ENCODE assay signal across 11 cellular contexts in the genomic region with DNA sequence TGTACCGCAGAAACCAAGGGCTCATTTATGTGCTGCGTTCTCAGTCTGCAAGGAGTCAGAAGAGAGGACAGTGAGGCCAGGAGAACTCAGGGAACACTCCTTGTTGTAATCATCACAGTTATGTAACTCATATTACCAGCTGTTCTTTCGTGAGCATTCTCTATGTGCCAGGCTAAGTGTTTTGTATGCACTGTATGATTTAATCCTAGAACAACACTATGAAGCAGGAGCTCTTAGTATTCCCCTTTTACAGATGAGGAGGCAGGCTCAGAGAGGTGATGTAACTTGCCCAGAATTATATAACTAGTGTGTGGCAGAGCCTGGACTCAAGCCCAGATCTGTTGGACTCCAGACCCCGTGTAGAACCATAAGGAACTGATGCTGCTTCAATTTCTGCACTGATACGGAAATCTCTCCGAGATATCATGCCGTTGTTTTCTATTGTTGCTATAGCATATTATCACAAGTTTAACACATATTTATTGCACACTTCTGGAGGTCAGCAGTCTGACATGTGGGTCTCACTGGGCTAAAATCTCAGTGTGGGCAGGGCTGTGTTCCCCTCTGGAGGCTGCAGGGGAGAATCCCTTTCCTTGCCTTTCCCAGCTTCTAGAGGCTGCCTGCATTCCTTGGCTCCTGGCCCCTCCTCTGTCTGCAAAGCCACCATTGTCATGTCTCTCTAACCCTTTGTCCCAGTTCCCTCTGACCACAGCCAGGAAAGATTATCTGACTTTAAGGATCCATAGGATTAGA. TPM values are rescaled to one million over a fixed set of nuclear protein-coding genes. Genes with fewer than 3 reads are reported as not detected.
DNase-seq lines count a peak whose midpoint lies in the region; ATAC-seq, FAIRE-seq and TF ChIP-seq lines count a peak whose summit lies in the region.
"Had no signal": no experiment of that assay in that cellular context is flagged by ENCODE, and none has a peak within 500 bp of the region (broad histone marks: within the 10 kb centered on the region; RNA-seq: fewer than 3 reads in every experiment).

No MANE protein-coding gene starts in this region.

- no peak overlapping the region for H3K27ac Mint-ChIP-seq in activated naive CD8-positive, alpha-beta T cell treated with anti-CD3 and anti-CD28 coated beads for 36 hours

- no peaks in the 10 kb centered on the region for H4K20me1 ChIP-seq in GM12878 (ENCODE audit: control insufficient read depth, insufficient read depth)
- H4K20me1 ChIP-seq in hepatocyte (ENCODE audit: insufficient read depth, poor library complexity, severe bottlenecking) = no peaks in the 10 kb centered on the region

- CTCF ChIA-PET in GM12878 (lab: Yijun Ruan, JAX) = interaction anchor here (0.7 to 1.0 kb wide), 2 partner anchors 12 to 13 kb away, joined by 3 to 5 read pairs; no protein-coding TSS in a partner anchor

- H3K9me3 Mint-ChIP-seq in activated naive CD8-positive, alpha-beta T cell treated with anti-CD3 and anti-CD28 coated beads for 36 hours = no peaks in the 10 kb centered on the region

- peaks cover 12% of the 10 kb centered on the region for H3K4me1 ChIP-seq in GM12878 (ENCODE audit: control insufficient read depth, insufficient read depth, low read length)
- H3K4me1 ChIP-seq in hepatocyte (ENCODE audit: insufficient read depth) = peaks cover 26% of the 10 kb centered on the region

- ATAC-seq in GM12878 = peak; percentile 25

- TF ChIP-seq POLR2A in GM12878 (IDR thresholded peaks at IDR 0.05; ENCODE audit: low read depth, low read length) = no peak

- H3K79me2 ChIP-seq in GM12878 (ENCODE audit: control insufficient read depth, insufficient read depth, low read length) (no peaks in the 10 kb centered on the region), hepatocyte (no peaks in the 10 kb centered on the region)

- TF ChIP-seq RAD21 in GM12878 (IDR thresholded peaks at IDR 0.05; ENCODE audit: insufficient read depth, low read depth, low read length) = no peak

- no peak overlapping the region for H3K9ac ChIP-seq in GM12878 (ENCODE audit: control insufficient read depth, insufficient read depth, low read length)

- no TSS peak for BruUV-seq in GM12878 (replicated peaks; lab: Mats Ljungman, UMichigan)

- SMC1A ChIA-PET in GM12878 (lab: Charles Lee; ENCODE audit: uncharacterized antibody, unreplicated experiment) = interaction anchor here (0.9 kb wide), 1 partner anchor 8 kb away, joined by 4 read pairs; no protein-coding TSS in a partner anchor

- H3K27ac ChIP-seq in GM12878 (ENCODE audit: control insufficient read depth, insufficient read depth) = no peak overlapping the region
- H3K27ac ChIP-seq in hepatocyte = peak overlapping the region; percentile 87

- peaks cover 2% of the 10 kb centered on the region for H3K27me3 Mint-ChIP-seq in activated naive CD8-positive, alpha-beta T cell treated with anti-CD3 and anti-CD28 coated beads for 36 hours

- H3K4me3 ChIP-seq in GM12878 (no peak overlapping the region), hepatocyte (no peak overlapping the region)

- in situ Hi-C loops in GM12878 (cut with MboI) = no loop called here

- intact Hi-C loops in GM12878 (cut with micrococcal nuclease; ENCODE audit: unreplicated experiment) = no loop called here

- DNase-seq in LoVo (ENCODE audit: low spot score) (peak; percentile 32), GM12878 (ENCODE audit: low read depth, low spot score) (no peak), hepatocyte (ENCODE audit: low spot score) (no peak), stromal cell of bone marrow (ENCODE audit: low read depth) (peak; percentile 68), GM19238 (ENCODE audit: insufficient read length, low spot score) (no peak), NCI-H1930 (lab: John Stamatoyannopoulos, UW) (no peak)
- no peak for DNase-seq in activated naive CD8-positive, alpha-beta T cell treated with anti-CD3 and anti-CD28 coated beads for 36 hours
- DNase-seq in stimulated activated CD4-positive, alpha-beta T cell treated with anti-CD3 and anti-CD28 coated beads, Interleukin-4, amount 100 ng/mL, for 4 hours = no peak
- DNase-seq: midbrain; NCI-H82; stimulated activated CD4-positive, alpha-beta T cell treated with anti-CD3 and anti-CD28 coated beads, Interleukin-4, amount 100 ng/mL, for 1 hour had no signal

- no peaks in the 10 kb centered on the region for H3K36me3 ChIP-seq in GM12878 (ENCODE audit: control insufficient read depth in 2 of 2, insufficient read depth in 2 of 2, low read length in 1 of 2)
- H3K36me3 ChIP-seq in hepatocyte (replicated peaks; ENCODE audit: insufficient read depth, low read depth) = no peaks in the 10 kb centered on the region

- no peaks in the 10 kb centered on the region for H3K9me2 ChIP-seq in hepatocyte (replicated peaks; ENCODE audit: insufficient read depth)

- no peak for FAIRE-seq in GM12878 (lab: Jason Lieb, UNC)

- RAD21 ChIA-PET in GM12878 (lab: Charles Lee; ENCODE audit: unreplicated experiment) = interaction anchor here (0.5 to 1.0 kb wide), 3 partner anchors 12 to 114 kb away, joined by 3 to 5 read pairs (median 4); no protein-coding TSS in a partner anchor

- no peaks in the 10 kb centered on the region for H3K36me3 Mint-ChIP-seq in activated naive CD8-positive, alpha-beta T cell treated with anti-CD3 and anti-CD28 coated beads for 36 hours

- no peak overlapping the region for H2AFZ ChIP-seq in GM12878 (ENCODE audit: control insufficient read depth, low read depth, low read length)
- no peak overlapping the region for H2AFZ ChIP-seq in hepatocyte

- peak overlapping the region; percentile 57; the same call in 1 of the 2 replicates for H3K4me2 ChIP-seq in GM12878 (ENCODE audit: control insufficient read depth, insufficient read depth)
- no peak overlapping the region for H3K4me2 ChIP-seq in hepatocyte

- 62% methylated on average over 7 of the region's 7 CpGs for WGBS in GM12878 (ENCODE audit: insufficient coverage, insufficient replicate concordance, low lambda C conversion rate, missing lambda C conversion rate)
- 94% methylated on average over 7 of the region's 7 CpGs for WGBS in hepatocyte (ENCODE audit: low lambda C conversion rate, missing lambda C conversion rate)

- TF ChIP-seq CTCF in GM12878 (IDR thresholded peaks at IDR 0.05 in 2 of 3, conservative IDR thresholded peaks at IDR 0.05 in 1 of 3; ENCODE audit: control insufficient read depth in 2 of 3, extremely low read depth in 1 of 3, insufficient read depth in 1 of 3, low read depth in 3 of 3, low read length in 3 of 3) = no peak
- no peak for TF ChIP-seq CTCF in hepatocyte (IDR thresholded peaks at IDR 0.05; ENCODE audit: poor library complexity)

- TF ChIP-seq EP300 in GM12878 (IDR thresholded peaks at IDR 0.05; ENCODE audit: borderline replicate concordance in 1 of 2, control insufficient read depth in 1 of 2, low read depth in 2 of 2, low read length in 2 of 2) = no peak

- H3K27me3 ChIP-seq in GM12878 (replicated peaks in 1 of 2; ENCODE audit: control insufficient read depth in 2 of 2, insufficient read depth in 2 of 2, low read length in 1 of 2) = peaks cover 3 to 4% of the 10 kb centered on the region in 2 experiments
- H3K27me3 ChIP-seq in hepatocyte = no peaks in the 10 kb centered on the region

- no peaks in the 10 kb centered on the region; the same call in 2 of the 3 replicates for H3K9me3 ChIP-seq in GM12878 (replicated peaks; ENCODE audit: control insufficient read depth, insufficient read depth, low read length)
- no peaks in the 10 kb centered on the region for H3K9me3 ChIP-seq in hepatocyte (ENCODE audit: low read depth)

- POLR2A ChIA-PET in GM12878 (lab: Charles Lee) = no interaction called here

- H3K4me3 Mint-ChIP-seq in activated naive CD8-positive, alpha-beta T cell treated with anti-CD3 and anti-CD28 coated beads for 36 hours = no peak overlapping the region

- peaks cover 5% of the 10 kb centered on the region for H3K4me1 Mint-ChIP-seq in activated naive CD8-positive, alpha-beta T cell treated with anti-CD3 and anti-CD28 coated beads for 36 hours

RNA-seq across cellular contexts. Expression of a gene that starts 16.3 kb away (rescaled TPM):
- 23.0 and 25.8 TPM in 2 replicates for total RNA-seq in GM12878 (2013; cell fraction: nucleolus; rRNA removed)
- total RNA-seq in GM12878 (2014; rRNA removed) (7.2 and 8.6 TPM in 2 replicates), GM12878 (2014; rRNA removed; fragmentation: Illumina TruSeq; extraction: Trizol) (7.5 and 7.6 TPM in 2 replicates), GM12878 (2021) (7.9 and 8.3 TPM in 2 replicates), hepatocyte (117 and 139 TPM in 2 replicates)
- 0.46 TPM for polyA plus RNA-seq in GM12878 (2011; ENCODE audit: low read depth)
- polyA plus RNA-seq in GM12878 (2011; rRNA removed) (29.9 and 33.1 TPM in 2 replicates), GM12878 (2014; fragmentation: Illumina TruSeq; extraction: Trizol) (8.6 and 20.3 TPM in 2 replicates), GM12878 (2014; fragmentation: Nextera tagmentation; extraction: Ambion mirVana) (10 to 100 TPM in 1 of 2 experiments, 1 to 10 TPM in 1; 4.8 to 11.2 TPM), GM12878 (2014; rRNA removed) (12.6 and 15.6 TPM in 2 replicates), GM12878 (2016; fragmentation: Nextera tagmentation; extraction: Ambion mirVana) (10 to 100 TPM; 10.9 to 11.7 TPM), hepatocyte (166 and 188 TPM in 2 replicates)
- 20.0 and 26.2 TPM in 2 replicates for polyA plus RNA-seq in GM12878 (2011; cell fraction: cytosol; rRNA removed)
- 11.2 and 13.3 TPM in 2 replicates for polyA plus RNA-seq in GM12878 (2011; cell fraction: nucleus; rRNA removed)
- 0.14 and 0.84 TPM in 2 replicates for polyA plus RNA-seq in GM12878 (2012)
- polyA minus RNA-seq in GM12878 (2011; rRNA and poly(A)+ RNA removed) = 17.7 and 21.8 TPM in 2 replicates
- 6.4 and 9.1 TPM in 2 replicates for polyA minus RNA-seq in GM12878 (2011; cell fraction: cytosol; rRNA and poly(A)+ RNA removed)
- 2.8 and 5.3 TPM in 2 replicates for polyA minus RNA-seq in GM12878 (2011; cell fraction: nucleus; rRNA and poly(A)+ RNA removed)
- 10 to 100 TPM; 16.2 to 18.1 TPM for total RNA-seq in activated naive CD8-positive, alpha-beta T cell treated with anti-CD3 and anti-CD28 coated beads for 36 hours

RNA-seq across cellular contexts. Expression of a gene that starts 59.4 kb away (rescaled TPM):
- total RNA-seq in GM12878 (2013; cell fraction: nucleolus; rRNA removed) = 0.12 and 0.65 TPM in 2 replicates
- 0.16 TPM in 1 of 2 replicates, not detected in the other for total RNA-seq in GM12878 (2014; rRNA removed)
- total RNA-seq in GM12878 (2014; rRNA removed; fragmentation: Illumina TruSeq; extraction: Trizol) = not detected in 2 replicates
- 0.23 and 0.53 TPM in 2 replicates for total RNA-seq in GM12878 (2021)
- polyA plus RNA-seq in GM12878 (2011; ENCODE audit: low read depth) = not detected
- 0.08 TPM in 1 of 2 replicates, not detected in the other for polyA plus RNA-seq in GM12878 (2011; rRNA removed)
- polyA plus RNA-seq in GM12878 (2011; cell fraction: cytosol; rRNA removed) = 0.01 and 0.03 TPM in 2 replicates
- 0.04 and 0.07 TPM in 2 replicates for polyA plus RNA-seq in GM12878 (2011; cell fraction: nucleus; rRNA removed)
- not detected in 2 replicates for polyA plus RNA-seq in GM12878 (2012)
- polyA plus RNA-seq in GM12878 (2014; fragmentation: Illumina TruSeq; extraction: Trizol) = not detected in 2 replicates
- not detected for polyA plus RNA-seq in GM12878 (2014; fragmentation: Nextera tagmentation; extraction: Ambion mirVana)
- polyA plus RNA-seq in GM12878 (2014; rRNA removed) = not detected in 2 replicates
- polyA plus RNA-seq in GM12878 (2016; fragmentation: Nextera tagmentation; extraction: Ambion mirVana) = not detected
- 0.10 TPM in 1 of 2 replicates, not detected in the other for polyA minus RNA-seq in GM12878 (2011; rRNA and poly(A)+ RNA removed)
- 0.13 TPM in 1 of 2 replicates, not detected in the other for polyA minus RNA-seq in GM12878 (2011; cell fraction: cytosol; rRNA and poly(A)+ RNA removed)
- polyA minus RNA-seq in GM12878 (2011; cell fraction: nucleus; rRNA and poly(A)+ RNA removed) = 0.12 TPM in 1 of 2 replicates, not detected in the other
- total RNA-seq in hepatocyte = 0.04 and 0.20 TPM in 2 replicates
- polyA plus RNA-seq in hepatocyte = 0.77 TPM in 1 of 2 replicates, not detected in the other
- total RNA-seq in activated naive CD8-positive, alpha-beta T cell treated with anti-CD3 and anti-CD28 coated beads for 36 hours = under 1 TPM; 0.24 to 0.25 TPM

Comparison
In these comparisons a context has a peak if more than half of its experiments do, and no peak if none do; other contexts are left out.
1. DNase-seq: peak in LoVo (single experiment) and stromal cell of bone marrow (single experiment); none in GM12878 (single experiment), hepatocyte (single experiment), GM19238 (single experiment), NCI-H1930 (0 of 2), activated naive CD8-positive, alpha-beta T cell treated with anti-CD3 and anti-CD28 coated beads for 36 hours (single experiment) and stimulated activated CD4-positive, alpha-beta T cell treated with anti-CD3 and anti-CD28 coated beads, Interleukin-4, amount 100 ng/mL, for 4 hours (0 of 2).